In genomic region chr12:26936559-26937442, GRCh38 we compare ENCODE assay signal across 8 cellular contexts. TPM values are rescaled to one million over a fixed set of nuclear protein-coding genes. Genes with fewer than 3 reads are reported as not detected.
A peak's percentile ranks its signal among the peaks of the same experiment; 100 is the strongest.
DNase-seq lines count a peak whose midpoint lies in the region; ATAC-seq and TF ChIP-seq lines count a peak whose summit lies in the region.

No MANE protein-coding gene starts in this region.

- peaks cover 9 to 61% (median 17%) of the 10 kb centered on the region in 3 donors for H3K4me1 ChIP-seq in esophagus squamous epithelium

- TF ChIP-seq CTCF in SU-DHL-6 (IDR thresholded peaks at IDR 0.05; ENCODE audit: insufficient read depth, low read length, poor library complexity, severe bottlenecking) = no peak
- no peak for TF ChIP-seq CTCF in esophagus squamous epithelium (IDR thresholded peaks at IDR 0.05)
- no peak for TF ChIP-seq CTCF in retinal pigment epithelial cell (conservative IDR thresholded peaks at IDR 0.05; ENCODE audit: low read depth, low read length)

- H3K9ac ChIP-seq in SU-DHL-6 (ENCODE audit: low read length) = peak overlapping the region; percentile 83

- no peak overlapping the region for H2AFZ ChIP-seq in SU-DHL-6 (ENCODE audit: low read depth, low read length, severe bottlenecking)

- H3K36me3 ChIP-seq in SU-DHL-6 (ENCODE audit: low read length) (peaks cover 3% of the 10 kb centered on the region; the same call in 1 of the 2 replicates), esophagus squamous epithelium (peaks cover 0 to 22% (median 0%) of the 10 kb centered on the region in 3 donors)

- H3K9me2 ChIP-seq in SU-DHL-6 (replicated peaks; ENCODE audit: insufficient read depth, low read length) = no peaks in the 10 kb centered on the region

- peaks cover 95% of the 10 kb centered on the region for H3K79me2 ChIP-seq in SU-DHL-6 (ENCODE audit: insufficient read depth, low read length)

- H3K9me3 ChIP-seq in SU-DHL-6 (ENCODE audit: insufficient read depth, low read length) = no peaks in the 10 kb centered on the region
- no peaks in the 10 kb centered on the region for H3K9me3 ChIP-seq in esophagus squamous epithelium

- H3K27me3 ChIP-seq in SU-DHL-6 (ENCODE audit: low read length) (no peaks in the 10 kb centered on the region), esophagus squamous epithelium (no peaks in the 10 kb centered on the region)

- ATAC-seq in GM18861 (IDR thresholded peaks at IDR 0.05; ENCODE audit: unreplicated experiment) = no peak

- WGBS in esophagus squamous epithelium, 2 donors = 7% methylated on average over 8 of the region's 8 CpGs

- peaks cover 22% of the 10 kb centered on the region; the same call in 1 of the 2 replicates for H4K20me1 ChIP-seq in SU-DHL-6 (ENCODE audit: low read depth, low read length)

- DNase-seq in NCI-H526 treated with DMSO at 0.1 percent for 48 hours (lab: John Stamatoyannopoulos, UW) (peak; percentile 12), NCI-H526 (lab: John Stamatoyannopoulos, UW) (no peak), esophagus squamous epithelium (lab: John Stamatoyannopoulos, UW) (no peak), retinal pigment epithelial cell (ENCODE audit: low read depth) (no peak), NCI-H69 (lab: John Stamatoyannopoulos, UW) (no peak), SIG-M5 treated with dmso at 0.1 percent for 504 hours (lab: John Stamatoyannopoulos, UW; ENCODE audit: unreplicated experiment) (no peak)

- H3F3A ChIP-seq in SU-DHL-6 (ENCODE audit: insufficient read depth) = peaks cover 24% of the 10 kb centered on the region

- H3K4me3 ChIP-seq in SU-DHL-6 (ENCODE audit: insufficient read depth, low read length, poor library complexity, severe bottlenecking) = peak overlapping the region; percentile 83
- H3K4me3 ChIP-seq in esophagus squamous epithelium = peak overlapping the region; percentile 89 to 98 (median 95)
- H3K4me3 ChIP-seq in retinal pigment epithelial cell (ENCODE audit: low read length) = peak overlapping the region; percentile 92

- H3K27ac ChIP-seq in SU-DHL-6 (ENCODE audit: low read depth, low read length) = peak overlapping the region; percentile 86; the same call in 1 of the 2 replicates
- peak overlapping the region; percentile 95 to 99 (median 96) for H3K27ac ChIP-seq in esophagus squamous epithelium

- TF ChIP-seq POLR2A in esophagus squamous epithelium (IDR thresholded peaks at IDR 0.05) = no peak

- intact Hi-C loops in esophagus squamous epithelium (cut with DNase I) = no loop called here

- H3K4me2 ChIP-seq in SU-DHL-6 (ENCODE audit: low read depth, low read length, poor library complexity, severe bottlenecking) = peak overlapping the region; percentile 85

RNA-seq across cellular contexts. Expression of gene INTS13, which starts 1.0 kb away (rescaled TPM):
- total RNA-seq in esophagus squamous epithelium = 10 to 100 TPM; 16.1 to 49.7 (median 28.6) TPM

RNA-seq across cellular contexts. Expression of gene FGFR1OP2, which starts 1.5 kb away (rescaled TPM):
- 10 to 100 TPM; 26.6 to 65.4 (median 41.3) TPM for total RNA-seq in esophagus squamous epithelium
